In genomic region chr16:71681360-71681759, GRCh38 we compare ENCODE assay signal across 25 cellular contexts. TPM values are rescaled to one million over a fixed set of nuclear protein-coding genes. Genes with fewer than 3 reads are reported as not detected.
"Had no signal": no experiment of that assay in that cellular context is flagged by ENCODE, and none has a peak within 500 bp of the region (broad histone marks: within the 10 kb centered on the region; RNA-seq: fewer than 3 reads in every experiment).

No MANE protein-coding gene starts in this region.

- H3K27ac ChIP-seq: coronary artery, esophagus squamous epithelium, psoas muscle, sigmoid colon, spleen, suprapubic skin, vagina had no signal

- ATAC-seq: left lobe of liver; naive thymus-derived CD4-positive, alpha-beta T cell; psoas muscle; right cardiac atrium; stimulated activated naive B cell treated with anti-CD40 and anti-IgM and Interleukin-4, amounts not matched to agents 10 μg/mL and 1 μg/mL and 100 μg/mL, for 72 hours had no signal

- H3K9me3 ChIP-seq: esophagus squamous epithelium, psoas muscle, sigmoid colon, spleen, suprapubic skin, vagina had no signal

- H3K4me3 ChIP-seq: coronary artery, esophagus squamous epithelium, lung, psoas muscle, sigmoid colon, spleen, suprapubic skin, vagina had no signal

- FAIRE-seq: endothelial cell of umbilical vein had no signal

- DNase-seq: dermis blood vessel endothelial cell; effector memory CD4-positive, alpha-beta T cell; esophagus squamous epithelium; foreskin melanocyte; hypothalamus; immature natural killer cell; islet precursor cell; kidney glomerular epithelial cell; naive thymus-derived CD4-positive, alpha-beta T cell; nephron progenitor cell; nucleus accumbens; posterior cingulate gyrus; psoas muscle; right cardiac atrium; sigmoid colon; spleen; stimulated activated naive B cell treated with anti-CD40 and anti-IgM and Interleukin-4, amounts not matched to agents 10 μg/mL and 1 μg/mL and 100 μg/mL, for 72 hours had no signal

- H3K4me1 ChIP-seq: esophagus squamous epithelium, psoas muscle, sigmoid colon, spleen, suprapubic skin, vagina had no signal

- H3K27me3 ChIP-seq: esophagus squamous epithelium, sigmoid colon, spleen, suprapubic skin, vagina had no signal

RNA-seq across cellular contexts. Expression of gene MARVELD3, which starts 55.4 kb away (rescaled TPM):
- total RNA-seq: dermis blood vessel endothelial cell; endothelial cell of umbilical vein; mononuclear cell; naive thymus-derived CD4-positive, alpha-beta T cell; psoas muscle; right cardiac atrium; sigmoid colon; skeletal muscle tissue had no signal
- polyA plus RNA-seq: endothelial cell of umbilical vein; immature natural killer cell; naive thymus-derived CD4-positive, alpha-beta T cell had no signal
